In the genomic region with DNA sequence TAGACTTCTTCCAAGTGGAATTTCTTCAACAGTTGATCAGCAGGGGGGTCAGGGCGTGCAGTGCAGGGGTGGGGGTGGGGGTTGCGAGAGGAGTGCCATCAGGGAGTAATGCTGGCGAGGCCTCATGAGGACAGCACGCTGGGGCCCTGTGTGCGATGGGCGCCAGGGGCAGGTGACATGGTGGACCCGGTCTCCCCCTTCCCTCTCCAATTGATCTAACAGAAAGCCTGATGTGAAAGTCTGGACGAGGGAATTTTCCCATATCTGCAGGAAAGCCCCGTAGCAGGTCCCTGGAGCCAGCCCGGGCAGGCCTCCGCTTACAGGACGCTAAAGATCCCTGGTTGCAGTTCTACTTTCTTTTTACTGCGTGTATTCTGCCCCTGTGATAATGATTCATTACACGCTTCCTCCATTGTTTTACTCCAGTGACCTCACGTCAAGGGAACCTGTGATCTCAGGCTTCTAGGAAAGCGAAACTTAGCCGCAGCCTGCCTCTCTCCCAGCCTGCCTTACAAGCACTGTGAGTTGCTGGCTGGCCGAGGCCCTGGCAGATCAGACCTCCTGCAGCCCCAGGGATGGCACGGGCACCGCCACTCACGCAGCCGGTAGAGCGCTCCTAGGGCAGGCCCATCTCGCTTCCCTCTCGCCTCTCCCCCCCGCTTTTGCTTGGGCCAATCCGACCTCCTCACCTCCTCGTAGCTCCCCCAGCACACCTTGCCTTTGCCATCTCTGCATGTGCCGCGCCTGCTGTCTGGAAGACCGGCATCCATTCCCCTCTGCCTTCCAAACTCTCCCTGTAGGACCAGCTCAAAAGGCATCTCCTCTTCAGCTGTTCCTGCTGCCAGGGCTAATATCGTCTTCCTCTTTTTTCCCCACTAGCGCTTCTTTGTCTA, we compare ENCODE assay signal across 1 cellular context.
A peak's percentile ranks its signal among the peaks of the same experiment; 100 is the strongest.
TF ChIP-seq lines count a peak whose summit lies in the region.

No MANE protein-coding gene starts in this region.

TF ChIP-seq in H1, 55 proteins besides CTCF, POLR2A, EP300 and RAD21 (continued from another document):
- TF ChIP-seq, protein P1, sequence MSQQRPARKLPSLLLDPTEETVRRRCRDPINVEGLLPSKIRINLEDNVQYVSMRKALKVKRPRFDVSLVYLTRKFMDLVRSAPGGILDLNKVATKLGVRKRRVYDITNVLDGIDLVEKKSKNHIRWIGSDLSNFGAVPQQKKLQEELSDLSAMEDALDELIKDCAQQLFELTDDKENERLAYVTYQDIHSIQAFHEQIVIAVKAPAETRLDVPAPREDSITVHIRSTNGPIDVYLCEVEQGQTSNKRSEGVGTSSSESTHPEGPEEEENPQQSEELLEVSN (IDR thresholded peaks at IDR 0.05) = peak; percentile 61
- TF ChIP-seq MAFK (IDR thresholded peaks at IDR 0.05; ENCODE audit: low read depth, low read length) = no peak
- no peak for TF ChIP-seq SIRT6 (IDR thresholded peaks at IDR 0.05; ENCODE audit: low read length)
- TF ChIP-seq, protein P2, sequence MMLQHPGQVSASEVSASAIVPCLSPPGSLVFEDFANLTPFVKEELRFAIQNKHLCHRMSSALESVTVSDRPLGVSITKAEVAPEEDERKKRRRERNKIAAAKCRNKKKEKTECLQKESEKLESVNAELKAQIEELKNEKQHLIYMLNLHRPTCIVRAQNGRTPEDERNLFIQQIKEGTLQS (IDR thresholded peaks at IDR 0.05; ENCODE audit: insufficient read depth, low read depth, low read length) = no peak
- no peak for TF ChIP-seq KDM4A (IDR thresholded peaks at IDR 0.05; ENCODE audit: low read depth, low read length, severe bottlenecking)
- no peak for TF ChIP-seq TAF1 (IDR thresholded peaks at IDR 0.05; ENCODE audit: low read depth, low read length)
- TF ChIP-seq SP2 (IDR thresholded peaks at IDR 0.05; ENCODE audit: low read length) = no peak
- TF ChIP-seq CHD7 (IDR thresholded peaks at IDR 0.05; ENCODE audit: insufficient replicate concordance, low read length) = no peak
- no peak for TF ChIP-seq CHD1 (IDR thresholded peaks at IDR 0.05; ENCODE audit: low read depth, low read length)
- TF ChIP-seq CEBPB (IDR thresholded peaks at IDR 0.05; ENCODE audit: low read depth, low read length) = no peak
- TF ChIP-seq KDM5A (IDR thresholded peaks at IDR 0.05; ENCODE audit: low read length) = no peak
- peak; percentile 82 for TF ChIP-seq MAX (IDR thresholded peaks at IDR 0.05)
- no peak for TF ChIP-seq RXRA (IDR thresholded peaks at IDR 0.05; ENCODE audit: insufficient read depth, low read depth, low read length)
- no peak for TF ChIP-seq FOSL1 (IDR thresholded peaks at IDR 0.05; ENCODE audit: insufficient read depth, low read depth, low read length)
- TF ChIP-seq SUZ12 (IDR thresholded peaks at IDR 0.05; ENCODE audit: low read length) = no peak
- no peak for TF ChIP-seq SIX5 (IDR thresholded peaks at IDR 0.05; ENCODE audit: low read depth, low read length)
- no peak for TF ChIP-seq BCL11A (IDR thresholded peaks at IDR 0.05; ENCODE audit: low read depth in 2 of 2, low read length in 2 of 2)
- no peak for TF ChIP-seq USF2 (IDR thresholded peaks at IDR 0.05; ENCODE audit: low read length)
- TF ChIP-seq SAP30 (IDR thresholded peaks at IDR 0.05; ENCODE audit: insufficient read depth, insufficient replicate concordance, low read length) = no peak
- TF ChIP-seq RBBP5 (IDR thresholded peaks at IDR 0.05; ENCODE audit: borderline replicate concordance, low read depth, low read length) = 0 out of 2 replicates have a peak, but pooled peaks have one; percentile 55
- no peak; the same call in 1 of the 2 replicates for TF ChIP-seq CREB1 (IDR thresholded peaks at IDR 0.05)
TF ChIP-seq in H1: peak in this region for 4.
